In the genomic region with DNA sequence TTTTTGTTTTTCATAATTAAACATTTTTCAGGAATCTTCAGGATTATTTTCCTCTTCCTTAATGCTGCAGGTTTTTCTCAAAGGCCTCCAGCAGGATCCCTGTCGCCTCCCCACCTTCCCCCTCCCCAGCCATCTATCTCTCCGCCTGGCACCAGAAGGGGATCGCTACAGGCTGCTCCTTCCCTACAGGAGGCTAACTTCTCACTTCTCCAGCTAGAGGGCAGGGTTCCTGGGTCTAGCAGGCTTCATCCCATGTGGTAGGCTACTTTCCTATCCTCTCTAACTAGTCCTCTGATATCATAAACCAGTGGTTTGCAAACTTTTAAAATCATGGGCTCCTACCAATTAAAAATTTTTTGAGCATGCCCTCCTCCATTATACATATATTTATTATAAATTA, we compare ENCODE assay signal across 9 cellular contexts.
DNase-seq lines count a peak whose midpoint lies in the region; TF ChIP-seq lines count a peak whose summit lies in the region.
"Had no signal": no experiment of that assay in that cellular context is flagged by ENCODE, and none has a peak within 500 bp of the region (broad histone marks: within the 10 kb centered on the region; RNA-seq: fewer than 3 reads in every experiment).

No MANE protein-coding gene starts in this region.

- DNase-seq in AML-193 (lab: John Stamatoyannopoulos, UW) (peak; percentile 25 to 26), H7 (peak; percentile 89), RKO (ENCODE audit: low spot score) (peak; percentile 31), fibroblast of villous mesenchyme (ENCODE audit: low read depth) (peak; percentile 30), globus pallidus (ENCODE audit: low spot score) (no peak), mucosa of gallbladder (ENCODE audit: low spot score) (no peak)
- no peak for DNase-seq in stimulated activated naive CD4-positive, alpha-beta T cell treated with Interleukin-2 at 50 U/mL for 16 hours (lab: John Stamatoyannopoulos, UW)
- DNase-seq in activated naive CD4-positive, alpha-beta T cell treated with anti-CD3 and anti-CD28 coated beads, Interleukin-2, amount 50 U/mL, for 16 hours: no peak

- H3K36me3 ChIP-seq in H7 (replicated peaks; ENCODE audit: control insufficient read depth, insufficient read depth, low read length): no peaks in the 10 kb centered on the region
- H3K36me3 ChIP-seq: ascending aorta had no signal

- H3K27me3 ChIP-seq in H7 (ENCODE audit: control insufficient read depth, insufficient read depth, low read length): peaks cover 4% of the 10 kb centered on the region; the same call in 1 of the 2 replicates
- H3K27me3 ChIP-seq: ascending aorta had no signal

- TF ChIP-seq CTCF in fibroblast of villous mesenchyme (IDR thresholded peaks at IDR 0.05; ENCODE audit: insufficient read depth, low read depth, low read length): peak; percentile 55

- H3K4me3 ChIP-seq in H7 (ENCODE audit: insufficient read depth, low read depth, low read length) (no peak overlapping the region), fibroblast of villous mesenchyme (ENCODE audit: low read depth, low read length) (no peak overlapping the region)
- H3K4me3 ChIP-seq: ascending aorta had no signal

Comparison
In these comparisons a context has a peak if more than half of its experiments do, and no peak if none do; other contexts are left out.
1. DNase-seq: peak in AML-193 (2 of 2), H7 (single experiment), RKO (single experiment) and fibroblast of villous mesenchyme (single experiment); none in globus pallidus (single experiment), stimulated activated naive CD4-positive, alpha-beta T cell treated with Interleukin-2 at 50 U/mL for 16 hours (single experiment), mucosa of gallbladder (single experiment) and activated naive CD4-positive, alpha-beta T cell treated with anti-CD3 and anti-CD28 coated beads, Interleukin-2, amount 50 U/mL, for 16 hours (single experiment).